1 cellular context compared by ENCODE assay signal in genomic region chr18:25992566-25992965, GRCh38.
A peak's percentile ranks its signal among the peaks of the same experiment; 100 is the strongest.
TF ChIP-seq lines count a peak whose summit lies in the region.

No MANE protein-coding gene starts in this region.

TF ChIP-seq in H1, 55 proteins besides CTCF, POLR2A, EP300 and RAD21 (continued from another document):
- TF ChIP-seq, protein P1, sequence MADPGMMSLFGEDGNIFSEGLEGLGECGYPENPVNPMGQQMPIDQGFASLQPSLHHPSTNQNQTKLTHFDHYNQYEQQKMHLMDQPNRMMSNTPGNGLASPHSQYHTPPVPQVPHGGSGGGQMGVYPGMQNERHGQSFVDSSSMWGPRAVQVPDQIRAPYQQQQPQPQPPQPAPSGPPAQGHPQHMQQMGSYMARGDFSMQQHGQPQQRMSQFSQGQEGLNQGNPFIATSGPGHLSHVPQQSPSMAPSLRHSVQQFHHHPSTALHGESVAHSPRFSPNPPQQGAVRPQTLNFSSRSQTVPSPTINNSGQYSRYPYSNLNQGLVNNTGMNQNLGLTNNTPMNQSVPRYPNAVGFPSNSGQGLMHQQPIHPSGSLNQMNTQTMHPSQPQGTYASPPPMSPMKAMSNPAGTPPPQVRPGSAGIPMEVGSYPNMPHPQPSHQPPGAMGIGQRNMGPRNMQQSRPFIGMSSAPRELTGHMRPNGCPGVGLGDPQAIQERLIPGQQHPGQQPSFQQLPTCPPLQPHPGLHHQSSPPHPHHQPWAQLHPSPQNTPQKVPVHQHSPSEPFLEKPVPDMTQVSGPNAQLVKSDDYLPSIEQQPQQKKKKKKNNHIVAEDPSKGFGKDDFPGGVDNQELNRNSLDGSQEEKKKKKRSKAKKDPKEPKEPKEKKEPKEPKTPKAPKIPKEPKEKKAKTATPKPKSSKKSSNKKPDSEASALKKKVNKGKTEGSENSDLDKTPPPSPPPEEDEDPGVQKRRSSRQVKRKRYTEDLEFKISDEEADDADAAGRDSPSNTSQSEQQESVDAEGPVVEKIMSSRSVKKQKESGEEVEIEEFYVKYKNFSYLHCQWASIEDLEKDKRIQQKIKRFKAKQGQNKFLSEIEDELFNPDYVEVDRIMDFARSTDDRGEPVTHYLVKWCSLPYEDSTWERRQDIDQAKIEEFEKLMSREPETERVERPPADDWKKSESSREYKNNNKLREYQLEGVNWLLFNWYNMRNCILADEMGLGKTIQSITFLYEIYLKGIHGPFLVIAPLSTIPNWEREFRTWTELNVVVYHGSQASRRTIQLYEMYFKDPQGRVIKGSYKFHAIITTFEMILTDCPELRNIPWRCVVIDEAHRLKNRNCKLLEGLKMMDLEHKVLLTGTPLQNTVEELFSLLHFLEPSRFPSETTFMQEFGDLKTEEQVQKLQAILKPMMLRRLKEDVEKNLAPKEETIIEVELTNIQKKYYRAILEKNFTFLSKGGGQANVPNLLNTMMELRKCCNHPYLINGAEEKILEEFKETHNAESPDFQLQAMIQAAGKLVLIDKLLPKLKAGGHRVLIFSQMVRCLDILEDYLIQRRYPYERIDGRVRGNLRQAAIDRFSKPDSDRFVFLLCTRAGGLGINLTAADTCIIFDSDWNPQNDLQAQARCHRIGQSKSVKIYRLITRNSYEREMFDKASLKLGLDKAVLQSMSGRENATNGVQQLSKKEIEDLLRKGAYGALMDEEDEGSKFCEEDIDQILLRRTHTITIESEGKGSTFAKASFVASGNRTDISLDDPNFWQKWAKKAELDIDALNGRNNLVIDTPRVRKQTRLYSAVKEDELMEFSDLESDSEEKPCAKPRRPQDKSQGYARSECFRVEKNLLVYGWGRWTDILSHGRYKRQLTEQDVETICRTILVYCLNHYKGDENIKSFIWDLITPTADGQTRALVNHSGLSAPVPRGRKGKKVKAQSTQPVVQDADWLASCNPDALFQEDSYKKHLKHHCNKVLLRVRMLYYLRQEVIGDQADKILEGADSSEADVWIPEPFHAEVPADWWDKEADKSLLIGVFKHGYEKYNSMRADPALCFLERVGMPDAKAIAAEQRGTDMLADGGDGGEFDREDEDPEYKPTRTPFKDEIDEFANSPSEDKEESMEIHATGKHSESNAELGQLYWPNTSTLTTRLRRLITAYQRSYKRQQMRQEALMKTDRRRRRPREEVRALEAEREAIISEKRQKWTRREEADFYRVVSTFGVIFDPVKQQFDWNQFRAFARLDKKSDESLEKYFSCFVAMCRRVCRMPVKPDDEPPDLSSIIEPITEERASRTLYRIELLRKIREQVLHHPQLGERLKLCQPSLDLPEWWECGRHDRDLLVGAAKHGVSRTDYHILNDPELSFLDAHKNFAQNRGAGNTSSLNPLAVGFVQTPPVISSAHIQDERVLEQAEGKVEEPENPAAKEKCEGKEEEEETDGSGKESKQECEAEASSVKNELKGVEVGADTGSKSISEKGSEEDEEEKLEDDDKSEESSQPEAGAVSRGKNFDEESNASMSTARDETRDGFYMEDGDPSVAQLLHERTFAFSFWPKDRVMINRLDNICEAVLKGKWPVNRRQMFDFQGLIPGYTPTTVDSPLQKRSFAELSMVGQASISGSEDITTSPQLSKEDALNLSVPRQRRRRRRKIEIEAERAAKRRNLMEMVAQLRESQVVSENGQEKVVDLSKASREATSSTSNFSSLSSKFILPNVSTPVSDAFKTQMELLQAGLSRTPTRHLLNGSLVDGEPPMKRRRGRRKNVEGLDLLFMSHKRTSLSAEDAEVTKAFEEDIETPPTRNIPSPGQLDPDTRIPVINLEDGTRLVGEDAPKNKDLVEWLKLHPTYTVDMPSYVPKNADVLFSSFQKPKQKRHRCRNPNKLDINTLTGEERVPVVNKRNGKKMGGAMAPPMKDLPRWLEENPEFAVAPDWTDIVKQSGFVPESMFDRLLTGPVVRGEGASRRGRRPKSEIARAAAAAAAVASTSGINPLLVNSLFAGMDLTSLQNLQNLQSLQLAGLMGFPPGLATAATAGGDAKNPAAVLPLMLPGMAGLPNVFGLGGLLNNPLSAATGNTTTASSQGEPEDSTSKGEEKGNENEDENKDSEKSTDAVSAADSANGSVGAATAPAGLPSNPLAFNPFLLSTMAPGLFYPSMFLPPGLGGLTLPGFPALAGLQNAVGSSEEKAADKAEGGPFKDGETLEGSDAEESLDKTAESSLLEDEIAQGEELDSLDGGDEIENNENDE (IDR thresholded peaks at IDR 0.05; ENCODE audit: insufficient replicate concordance, low read length) = peak; percentile 33
- TF ChIP-seq SIN3A (conservative IDR thresholded peaks at IDR 0.05 in 1 of 2, IDR thresholded peaks at IDR 0.05 in 1 of 2; ENCODE audit: low read depth in 1 of 2, low read length in 2 of 2) = no peak
- no peak for TF ChIP-seq HDAC2 (IDR thresholded peaks at IDR 0.05; ENCODE audit: borderline replicate concordance in 1 of 2, low read depth in 2 of 2, low read length in 2 of 2)
- 0 out of 2 replicates have a peak, but pooled peaks have one; percentile 56 for TF ChIP-seq POU5F1 (IDR thresholded peaks at IDR 0.05; ENCODE audit: low read depth, low read length)
- no peak for TF ChIP-seq CHD1 (IDR thresholded peaks at IDR 0.05; ENCODE audit: low read depth, low read length)
- TF ChIP-seq RFX5 (IDR thresholded peaks at IDR 0.05; ENCODE audit: borderline replicate concordance, low read depth, low read length) = no peak
